Comparison of ENCODE assay signal across 10 cellular contexts in genomic region chr17:39210093-39210434, GRCh38. TPM values are rescaled to one million over a fixed set of nuclear protein-coding genes. Genes with fewer than 3 reads are reported as not detected.
A peak's percentile ranks its signal among the peaks of the same experiment; 100 is the strongest.
DNase-seq lines count a peak whose midpoint lies in the region; ATAC-seq and TF ChIP-seq lines count a peak whose summit lies in the region.
"Had no signal": no experiment of that assay in that cellular context is flagged by ENCODE, and none has a peak within 500 bp of the region (broad histone marks: within the 10 kb centered on the region; RNA-seq: fewer than 3 reads in every experiment).

No MANE protein-coding gene starts in this region.

- ATAC-seq in Right ventricle myocardium superior (ENCODE audit: poor library complexity): no peak

- H3K4me3 ChIP-seq in cardiac muscle cell: peak overlapping the region; percentile 24
- H3K4me3 ChIP-seq in cardiac fibroblast (replicated peaks in 1 of 2; ENCODE audit: low read depth in 2 of 2, low read length in 2 of 2): peak overlapping the region; percentile 29 to 43
- H3K4me3 ChIP-seq in mesodermal cell (ENCODE audit: extremely low read depth, insufficient read depth, low read length, poor library complexity, severe bottlenecking): peak overlapping the region; percentile 8
- peak overlapping the region; percentile 36 for H3K4me3 ChIP-seq in urinary bladder (ENCODE audit: low read depth, low read length)

- H3K27ac ChIP-seq in cardiac muscle cell (no peak overlapping the region), mesodermal cell (ENCODE audit: low read depth, low read length, severe bottlenecking) (no peak overlapping the region), urinary bladder (ENCODE audit: low read depth) (no peak overlapping the region)

- peaks cover 4% of the 10 kb centered on the region for H3K27me3 ChIP-seq in cardiac muscle cell

- H3K36me3 ChIP-seq in cardiac muscle cell: peaks cover under 1% of the 10 kb centered on the region
- peaks cover 3% of the 10 kb centered on the region for H3K36me3 ChIP-seq in mesodermal cell (ENCODE audit: control insufficient read depth, insufficient read depth, low read length)
- H3K36me3 ChIP-seq in urinary bladder (ENCODE audit: insufficient read depth): no peaks in the 10 kb centered on the region

- intact Hi-C loops in Right ventricle myocardium superior (cut with DNase I): no loop called here

- no peak for TF ChIP-seq CTCF in cardiac muscle cell (IDR thresholded peaks at IDR 0.05; ENCODE audit: low read depth, low read length)
- no peak for TF ChIP-seq CTCF in cardiac fibroblast (IDR thresholded peaks at IDR 0.05; ENCODE audit: low read depth, low read length)

- DNase-seq in cardiac muscle cell (ENCODE audit: low read depth in 1 of 2, low spot score in 1 of 2) (no peak), Right ventricle myocardium superior (no peak), cardiac fibroblast (ENCODE audit: low read depth in 2 of 2) (no peak), NCI-H524 (lab: John Stamatoyannopoulos, UW) (no peak), NCI-H187 (lab: John Stamatoyannopoulos, UW) (no peak), NCI-H2107 treated with DMSO at 0.1 percent for 48 hours (lab: John Stamatoyannopoulos, UW; ENCODE audit: unreplicated experiment) (no peak)

- H3K4me1 ChIP-seq in cardiac muscle cell (ENCODE audit: low read depth) (peaks cover 13% of the 10 kb centered on the region), mesodermal cell (ENCODE audit: control insufficient read depth, insufficient read depth, low read length, poor library complexity, severe bottlenecking) (peaks cover 9% of the 10 kb centered on the region), urinary bladder (ENCODE audit: insufficient read depth) (no peaks in the 10 kb centered on the region)

- 24 to 27% methylated on average over 11 to 20 of the region's 22 CpGs for WGBS in mesodermal cell (ENCODE audit: insufficient coverage in 2 of 2), 2 experiments
- WGBS in urinary bladder: 7% methylated on average over 22 of the region's 22 CpGs

- H3K9me3 ChIP-seq in cardiac muscle cell (ENCODE audit: low read depth): no peaks in the 10 kb centered on the region
- no peaks in the 10 kb centered on the region for H3K9me3 ChIP-seq in mesodermal cell (ENCODE audit: control insufficient read depth, low read length)

RNA-seq across cellular contexts. Expression of gene RPL19, which starts 10.0 kb away (rescaled TPM):
- 2,476 and 3,028 TPM in 2 replicates for total RNA-seq in cardiac muscle cell
- polyA plus RNA-seq in cardiac muscle cell: 761 and 822 TPM in 2 replicates
- total RNA-seq in Right ventricle myocardium superior: 934 TPM
- 2,740 TPM for polyA plus RNA-seq in mesodermal cell (2013, experiment 1 of 2)
- polyA plus RNA-seq in mesodermal cell (2013, experiment 2 of 2): 2,504 TPM
- total RNA-seq in urinary bladder: 1,329 TPM
- 2,653 TPM for polyA plus RNA-seq in urinary bladder

RNA-seq across cellular contexts. Expression of gene CACNB1, which starts 12.6 kb away (rescaled TPM):
- total RNA-seq in cardiac muscle cell (17.3 and 27.6 TPM in 2 replicates), Right ventricle myocardium superior (4.6 TPM), urinary bladder (9.1 TPM)
- polyA plus RNA-seq in cardiac muscle cell (41.6 and 57.1 TPM in 2 replicates), urinary bladder (7.4 TPM)
- polyA plus RNA-seq in mesodermal cell (2013, experiment 1 of 2): 10.4 TPM
- 6.7 TPM for polyA plus RNA-seq in mesodermal cell (2013, experiment 2 of 2)

RNA-seq across cellular contexts. Expression of gene STAC2, which starts 15.7 kb away (rescaled TPM):
- total RNA-seq in cardiac muscle cell: 0.21 and 0.56 TPM in 2 replicates
- polyA plus RNA-seq in cardiac muscle cell: 0.17 and 0.42 TPM in 2 replicates
- total RNA-seq in Right ventricle myocardium superior: 1.4 TPM
- 1.3 TPM for polyA plus RNA-seq in mesodermal cell (2013, experiment 1 of 2)
- polyA plus RNA-seq in mesodermal cell (2013, experiment 2 of 2): 0.81 TPM
- 0.32 TPM for total RNA-seq in urinary bladder
- polyA plus RNA-seq in urinary bladder: 1.1 TPM
- total RNA-seq: T-helper 2 cell treated with Interferon-gamma antibody and Interleukin-4, amounts not matched to agents 100 ng/mL and 5 ng/mL, for 36 hours had no signal

RNA-seq across cellular contexts. Expression of gene ARL5C, which starts 44.1 kb away (rescaled TPM):
- total RNA-seq in cardiac muscle cell (0.12 TPM in 1 of 2 replicates, not detected in the other), Right ventricle myocardium superior (not detected), urinary bladder (0.37 TPM)
- polyA plus RNA-seq in cardiac muscle cell (not detected in 2 replicates), urinary bladder (not detected)
- polyA plus RNA-seq in mesodermal cell (2013, experiment 1 of 2): not detected
- not detected for polyA plus RNA-seq in mesodermal cell (2013, experiment 2 of 2)
- total RNA-seq: LHCN-M2; T-helper 2 cell treated with Interferon-gamma antibody and Interleukin-4, amounts not matched to agents 100 ng/mL and 5 ng/mL, for 36 hours had no signal

RNA-seq across cellular contexts. Expression of gene PLXDC1, which starts 58.6 kb away (rescaled TPM):
- total RNA-seq in cardiac muscle cell (8.4 and 25.0 TPM in 2 replicates), Right ventricle myocardium superior (14.1 TPM), urinary bladder (12.7 TPM)
- polyA plus RNA-seq in cardiac muscle cell (6.3 and 6.6 TPM in 2 replicates), urinary bladder (7.1 TPM)
- 1.6 TPM for polyA plus RNA-seq in mesodermal cell (2013, experiment 1 of 2)
- 1.2 TPM for polyA plus RNA-seq in mesodermal cell (2013, experiment 2 of 2)
